9 cellular contexts compared by ENCODE assay signal in the genomic region with DNA sequence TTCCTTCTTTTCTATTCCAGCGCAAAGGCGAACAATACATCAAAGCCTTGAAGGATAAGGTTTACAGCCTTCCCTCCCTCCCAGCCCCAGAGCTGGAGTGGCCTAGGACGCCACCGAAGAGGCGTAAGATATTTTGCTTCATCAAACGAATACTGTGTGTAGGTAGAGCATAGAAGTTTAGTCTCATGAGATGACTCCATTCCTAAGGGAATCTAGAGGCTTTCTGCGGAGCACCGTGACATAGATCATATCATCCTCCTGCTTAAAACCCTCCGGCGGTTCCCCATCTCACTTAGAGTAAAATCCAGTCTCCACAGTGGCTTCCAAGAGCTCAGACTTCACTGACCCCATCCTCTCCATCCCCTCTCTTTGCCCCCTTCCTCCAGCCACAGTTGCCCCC.
"Had no signal": no experiment of that assay in that cellular context is flagged by ENCODE, and none has a peak within 500 bp of the region (broad histone marks: within the 10 kb centered on the region; RNA-seq: fewer than 3 reads in every experiment).

No MANE protein-coding gene starts in this region.

- DNase-seq: GM23248, GOT3, H7, HFFc6, IMR-90, KG1 had no signal

- H3K4me3 Mint-ChIP-seq: HFFc6 had no signal

- H3K4me3 ChIP-seq: GM23248, HAP-1, K562 had no signal

- H3K9me3 ChIP-seq: HAP-1 had no signal

- H3K36me3 ChIP-seq: HAP-1 had no signal

- H3K9me3 Mint-ChIP-seq: HFFc6 had no signal

- H3K27ac Mint-ChIP-seq: HFFc6 had no signal

- ATAC-seq: HCT116, K562 had no signal

- H3K4me1 ChIP-seq: HAP-1 had no signal
